Comparison of ENCODE assay signal across 8 cellular contexts in the genomic region with DNA sequence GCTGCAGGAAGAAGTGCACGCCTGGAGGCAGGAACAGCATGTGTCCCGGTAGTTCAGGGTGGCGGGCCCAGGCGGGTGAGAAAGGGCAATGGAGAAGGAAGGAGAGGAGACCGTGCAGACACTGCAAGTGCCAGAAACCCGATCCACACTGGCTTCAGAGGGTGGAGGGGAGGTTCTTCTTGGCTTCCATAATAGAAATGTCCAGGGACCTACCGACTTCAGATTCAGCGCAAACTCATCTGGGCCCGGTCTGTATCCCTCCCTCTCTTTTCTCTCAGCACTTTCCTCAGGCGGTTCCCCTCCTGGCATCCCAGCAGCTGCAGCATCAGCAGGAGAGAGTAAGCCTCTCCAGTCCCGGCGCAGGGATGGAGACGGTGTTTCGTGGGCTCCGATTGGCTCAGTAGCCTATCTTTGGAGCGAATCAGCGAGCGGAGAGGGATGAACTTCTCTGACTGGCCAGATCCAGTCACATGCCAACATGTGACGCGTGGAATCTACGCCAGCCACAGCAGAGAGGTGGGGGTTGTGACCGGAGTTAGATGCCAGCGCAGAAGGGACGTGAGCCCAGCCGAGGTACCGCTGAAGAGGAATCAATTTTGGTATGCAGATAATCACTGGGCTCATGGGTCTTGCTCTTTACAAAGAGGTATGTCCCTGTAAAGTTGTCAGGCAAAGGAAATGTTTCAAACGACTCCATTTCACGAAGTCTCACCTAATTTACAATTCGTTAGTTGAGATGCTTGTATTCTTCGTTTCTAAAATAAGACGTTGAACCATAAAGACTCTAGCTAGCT. TPM values are rescaled to one million over a fixed set of nuclear protein-coding genes. Genes with fewer than 3 reads are reported as not detected.
DNase-seq lines count a peak whose midpoint lies in the region; ATAC-seq and TF ChIP-seq lines count a peak whose summit lies in the region.

No MANE protein-coding gene starts in this region.

- ATAC-seq in HG02571 (IDR thresholded peaks at IDR 0.05; ENCODE audit: unreplicated experiment), result peak; percentile 70

- TF ChIP-seq POLR2A in NB4 (IDR thresholded peaks at IDR 0.05; ENCODE audit: extremely low read depth, insufficient read length), result peak; percentile 65

- H3K4me3 ChIP-seq in GM06990 (replicated peaks; ENCODE audit: low read depth, low read length) (peak overlapping the region; percentile 75), NB4 (ENCODE audit: low read depth, low read length) (peak overlapping the region; percentile 78)

- H3K27me3 ChIP-seq in GM06990 (replicated peaks; ENCODE audit: control insufficient read depth, insufficient read depth, low read length), result no peaks in the 10 kb centered on the region

- DNase-seq in GM06990 (ENCODE audit: extremely low read depth, insufficient read length) (peak; percentile 79), NB4 (ENCODE audit: low read depth) (peak; percentile 96), SK-N-DZ (ENCODE audit: low spot score) (peak; percentile 99), globus pallidus (ENCODE audit: low spot score) (peak; percentile 96), non-pigmented ciliary epithelial cell (ENCODE audit: low read depth) (peak; percentile 84), superior temporal gyrus (ENCODE audit: extremely low spot score) (peak; percentile 99)
- DNase-seq in activated naive CD4-positive, alpha-beta T cell treated with anti-CD3 and anti-CD28 coated beads, Interleukin-2, amount 50 U/mL, for 16 hours, result peak; percentile 85

- TF ChIP-seq CTCF in GM06990 (IDR thresholded peaks at IDR 0.05; ENCODE audit: insufficient read depth, low read length, poor library complexity, severe bottlenecking) (no peak), NB4 (IDR thresholded peaks at IDR 0.05; ENCODE audit: low read depth, low read length) (no peak)

- H3K36me3 ChIP-seq in GM06990 (ENCODE audit: control insufficient read depth, insufficient read depth, low read length), result no peaks in the 10 kb centered on the region

RNA-seq across cellular contexts. Expression of a gene that starts 1.9 kb away (rescaled TPM):
- 140 and 153 TPM in 2 replicates for polyA plus RNA-seq in SK-N-DZ (2014; cell fraction: cytosol; rRNA removed)
- 62.1 and 72.3 TPM in 2 replicates for polyA plus RNA-seq in SK-N-DZ (2014; cell fraction: nucleus; rRNA removed)

Comparison
In these comparisons a context has a peak if more than half of its experiments do, and no peak if none do; other contexts are left out.
1. Peak in every context shown above with its lines: DNase-seq, ATAC-seq and H3K4me3 ChIP-seq.